ENCODE assay signal across 8 cellular contexts in genomic region chr22:28019881-28020861, GRCh38.
DNase-seq lines count a peak whose midpoint lies in the region; ATAC-seq, FAIRE-seq and TF ChIP-seq lines count a peak whose summit lies in the region.

No MANE protein-coding gene starts in this region.

- H3K9me1 ChIP-seq in keratinocyte (ENCODE audit: control insufficient read depth, extremely low read depth, insufficient read depth, low read length), result no peaks in the 10 kb centered on the region

- dilution Hi-C loops in keratinocyte (cut with MboI; ENCODE audit: extremely low pct_ligation_motif_present, low sequenced_read_pairs), result no loop called here

- H3K4me2 ChIP-seq in keratinocyte (ENCODE audit: control insufficient read depth, extremely low read depth, insufficient read depth, low read depth, low read length), result no peak overlapping the region

- H3K27me3 ChIP-seq in WERI-Rb-1 (ENCODE audit: insufficient read depth, low read depth, severe bottlenecking) (no peaks in the 10 kb centered on the region), breast epithelium (no peaks in the 10 kb centered on the region), keratinocyte (ENCODE audit: control insufficient read depth, extremely low read depth, insufficient read depth, low read length) (peaks cover 5% of the 10 kb centered on the region)

- peak overlapping the region; percentile 94 for H3K27ac ChIP-seq in WERI-Rb-1
- peak overlapping the region in 1 of 2 donors; percentile 58 for H3K27ac ChIP-seq in breast epithelium
- H3K27ac ChIP-seq in keratinocyte (ENCODE audit: control insufficient read depth, insufficient read depth, low read length), result no peak overlapping the region

- H4K20me1 ChIP-seq in keratinocyte (ENCODE audit: control insufficient read depth, extremely low read depth, insufficient read depth, low read length), result no peaks in the 10 kb centered on the region

- H2AFZ ChIP-seq in keratinocyte (ENCODE audit: control insufficient read depth, low read length), result no peak overlapping the region

- H3K36me3 ChIP-seq in WERI-Rb-1 (no peaks in the 10 kb centered on the region), breast epithelium (no peaks in the 10 kb centered on the region), keratinocyte (ENCODE audit: control insufficient read depth in 2 of 2, extremely low read depth in 1 of 2, insufficient read depth in 2 of 2, low read length in 2 of 2) (no peaks in the 10 kb centered on the region)

- TF ChIP-seq CTCF in WERI-Rb-1 (IDR thresholded peaks at IDR 0.05; ENCODE audit: low read depth, low read length), result peak; percentile 85
- peak; percentile 82 to 93 (median 89) for TF ChIP-seq CTCF in breast epithelium (IDR thresholded peaks at IDR 0.05)
- TF ChIP-seq CTCF in keratinocyte (optimal IDR thresholded peaks at IDR 0.05 in 1 of 3, IDR thresholded peaks at IDR 0.05 in 1 of 3, conservative IDR thresholded peaks at IDR 0.05 in 1 of 3; ENCODE audit: extremely low read depth in 1 of 3, insufficient read depth in 2 of 3, low read length in 3 of 3), result peak; percentile 91 to 96 (median 94)

- H3K4me1 ChIP-seq in breast epithelium (no peaks in the 10 kb centered on the region), keratinocyte (ENCODE audit: control insufficient read depth, extremely low read depth, insufficient read depth, low read length) (peaks cover 2% of the 10 kb centered on the region)

- peak; percentile 29 for DNase-seq in NCI-H2107 (lab: John Stamatoyannopoulos, UW)
- DNase-seq in NCI-H2107 treated with DMSO at 0.1 percent for 48 hours (lab: John Stamatoyannopoulos, UW; ENCODE audit: unreplicated experiment), result no peak
- peak; percentile 12 for DNase-seq in MV-4-11 (lab: John Stamatoyannopoulos, UW)
- DNase-seq in WERI-Rb-1, result peak; percentile 81
- DNase-seq in breast epithelium (ENCODE audit: low spot score in 2 of 2), result peak in 1 of 2 donors; percentile 76
- no peak for DNase-seq in keratinocyte (ENCODE audit: low read depth, low spot score)
- peak; percentile 42 to 78 (median 45) for DNase-seq in stimulated activated CD4-positive, alpha-beta T cell treated with anti-CD3 and anti-CD28 coated beads, Interleukin-12 subunit alpha, Interleukin-12 subunit beta, amount 100 ng/mL, for 48 hours (ENCODE audit: low read depth in 2 of 3, low spot score in 1 of 3)

- H3K9ac ChIP-seq in keratinocyte (ENCODE audit: control insufficient read depth, extremely low read depth, insufficient read depth, low read length), result no peak overlapping the region

- intact Hi-C loops in breast epithelium (cut with DNase I; ENCODE audit: low total_unique reads), result loop anchor here (10.0 kb wide), 1 partner anchor 575 kb away; no protein-coding TSS in a partner anchor

- FAIRE-seq in keratinocyte (lab: Jason Lieb, UNC), result no peak

- no peaks in the 10 kb centered on the region for H3K79me2 ChIP-seq in keratinocyte (ENCODE audit: control insufficient read depth, insufficient read depth, low read length)

- H3K9me3 ChIP-seq in WERI-Rb-1 (ENCODE audit: severe bottlenecking) (no peaks in the 10 kb centered on the region), breast epithelium (no peaks in the 10 kb centered on the region), keratinocyte (ENCODE audit: control insufficient read depth, low read depth, low read length) (no peaks in the 10 kb centered on the region)

- TF ChIP-seq POLR2A in breast epithelium (IDR thresholded peaks at IDR 0.05), result no peak

- peak overlapping the region; percentile 28 for H3K4me3 ChIP-seq in WERI-Rb-1 (ENCODE audit: low read depth, low read length)
- no peak overlapping the region for H3K4me3 ChIP-seq in breast epithelium
- no peak overlapping the region for H3K4me3 ChIP-seq in keratinocyte (ENCODE audit: control insufficient read depth in 2 of 3, extremely low read depth in 1 of 3, insufficient read depth in 2 of 3, low read depth in 1 of 3, low read length in 3 of 3)

- no peak for ATAC-seq in HG03039 (IDR thresholded peaks at IDR 0.05; ENCODE audit: unreplicated experiment)

Comparison
In these comparisons a context has a peak if more than half of its experiments do, and no peak if none do; other contexts are left out.
1. DNase-seq: peak in NCI-H2107 (single experiment), MV-4-11 (single experiment), WERI-Rb-1 (single experiment) and stimulated activated CD4-positive, alpha-beta T cell treated with anti-CD3 and anti-CD28 coated beads, Interleukin-12 subunit alpha, Interleukin-12 subunit beta, amount 100 ng/mL, for 48 hours (3 of 3); none in NCI-H2107 treated with DMSO at 0.1 percent for 48 hours (single experiment) and keratinocyte (single experiment).
2. Peak in every context shown above with its lines, with median percentiles within 50 percentile points of each other: CTCF ChIP-seq.